ENCODE assay signal across 1 cellular context in the genomic region with DNA sequence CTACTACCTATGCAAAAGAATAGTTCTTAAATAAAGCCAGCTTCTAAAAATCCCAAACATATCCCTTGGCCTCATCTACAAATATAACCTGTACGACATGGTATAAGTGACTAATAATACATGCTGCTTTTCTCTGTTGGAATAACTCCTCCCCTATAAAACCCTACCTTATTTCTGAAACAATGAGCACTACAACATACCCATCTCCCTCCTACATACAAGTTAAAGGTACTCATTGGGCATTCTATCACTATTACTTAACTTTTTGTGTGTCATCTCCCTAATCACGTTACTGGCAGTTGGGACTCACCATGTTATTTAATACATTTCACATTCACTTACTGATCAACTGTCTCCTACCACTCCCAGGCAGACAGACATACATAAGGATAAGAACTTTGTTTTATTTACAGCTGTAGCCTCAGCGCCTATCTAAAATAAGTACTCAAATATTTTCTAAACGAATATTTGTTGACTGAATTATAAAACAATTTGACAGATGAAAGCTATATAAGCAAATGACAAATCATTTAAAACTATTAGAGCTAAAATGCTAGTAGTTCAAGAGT.
TF ChIP-seq lines count a peak whose summit lies in the region.

No MANE protein-coding gene starts in this region.

TF ChIP-seq in SK-N-SH, 30 proteins besides CTCF, POLR2A, EP300 and RAD21:
- TF ChIP-seq, protein P1, sequence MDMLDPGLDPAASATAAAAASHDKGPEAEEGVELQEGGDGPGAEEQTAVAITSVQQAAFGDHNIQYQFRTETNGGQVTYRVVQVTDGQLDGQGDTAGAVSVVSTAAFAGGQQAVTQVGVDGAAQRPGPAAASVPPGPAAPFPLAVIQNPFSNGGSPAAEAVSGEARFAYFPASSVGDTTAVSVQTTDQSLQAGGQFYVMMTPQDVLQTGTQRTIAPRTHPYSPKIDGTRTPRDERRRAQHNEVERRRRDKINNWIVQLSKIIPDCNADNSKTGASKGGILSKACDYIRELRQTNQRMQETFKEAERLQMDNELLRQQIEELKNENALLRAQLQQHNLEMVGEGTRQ (IDR thresholded peaks at IDR 0.05; ENCODE audit: borderline replicate concordance, low read depth, low read length): no peak
- no peak for TF ChIP-seq CHD2 (IDR thresholded peaks at IDR 0.05; ENCODE audit: low read length, partially characterized antibody)
- no peak for TF ChIP-seq NFIC (IDR thresholded peaks at IDR 0.05; ENCODE audit: borderline replicate concordance)
- TF ChIP-seq, protein P2, sequence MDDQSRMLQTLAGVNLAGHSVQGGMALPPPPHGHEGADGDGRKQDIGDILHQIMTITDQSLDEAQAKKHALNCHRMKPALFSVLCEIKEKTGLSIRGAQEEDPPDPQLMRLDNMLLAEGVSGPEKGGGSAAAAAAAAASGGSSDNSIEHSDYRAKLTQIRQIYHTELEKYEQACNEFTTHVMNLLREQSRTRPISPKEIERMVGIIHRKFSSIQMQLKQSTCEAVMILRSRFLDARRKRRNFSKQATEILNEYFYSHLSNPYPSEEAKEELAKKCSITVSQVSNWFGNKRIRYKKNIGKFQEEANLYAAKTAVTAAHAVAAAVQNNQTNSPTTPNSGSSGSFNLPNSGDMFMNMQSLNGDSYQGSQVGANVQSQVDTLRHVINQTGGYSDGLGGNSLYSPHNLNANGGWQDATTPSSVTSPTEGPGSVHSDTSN (IDR thresholded peaks at IDR 0.05): no peak
- no peak for TF ChIP-seq SIN3A (IDR thresholded peaks at IDR 0.05; ENCODE audit: borderline replicate concordance, low read depth, low read length)
- no peak for TF ChIP-seq TAF1 (IDR thresholded peaks at IDR 0.05; ENCODE audit: borderline replicate concordance, low read depth, low read length)
- TF ChIP-seq FOXJ3 (CRISPR knock-in tag; IDR thresholded peaks at IDR 0.05): no peak
TF ChIP-seq in SK-N-SH: peak in this region for 0.
